11 cellular contexts compared by ENCODE assay signal in the genomic region with DNA sequence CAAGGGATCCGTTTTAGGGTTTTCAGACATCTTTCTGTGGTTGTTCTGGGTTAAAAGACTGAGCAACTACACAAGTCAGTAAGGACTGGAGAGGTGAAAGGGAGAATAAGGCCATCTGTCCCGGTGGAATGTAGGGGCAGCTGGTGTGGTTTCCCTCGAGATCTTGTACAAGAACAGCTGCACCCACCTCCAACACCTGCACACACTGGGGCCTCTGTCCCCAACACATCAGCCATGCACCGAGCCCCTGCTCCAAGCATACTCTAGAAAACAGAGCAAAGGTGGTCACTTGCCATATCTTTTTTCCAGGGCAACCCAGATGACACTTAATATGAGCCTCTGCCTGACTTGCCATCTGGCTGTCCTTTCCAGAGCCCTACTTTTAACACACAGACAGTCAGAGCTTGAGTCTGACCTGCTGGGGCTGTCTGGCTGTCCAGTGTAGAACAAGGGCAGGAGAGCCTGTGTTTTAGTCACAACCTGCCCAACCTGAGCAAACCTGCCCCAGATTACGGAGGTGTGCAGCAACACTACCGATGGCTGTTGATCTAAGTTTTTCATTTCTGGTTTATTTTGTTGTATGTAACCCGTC. TPM values are rescaled to one million over a fixed set of nuclear protein-coding genes. Genes with fewer than 3 reads are reported as not detected.
DNase-seq lines count a peak whose midpoint lies in the region; ATAC-seq and TF ChIP-seq lines count a peak whose summit lies in the region.
"Had no signal": no experiment of that assay in that cellular context is flagged by ENCODE, and none has a peak within 500 bp of the region (broad histone marks: within the 10 kb centered on the region; RNA-seq: fewer than 3 reads in every experiment).

No MANE protein-coding gene starts in this region.

- peaks cover 89 to 100% (median 98%) of the 10 kb centered on the region in 11 experiments for H3K36me3 ChIP-seq in BLaER1 treated with 17β-estradiol and CSF1 and Interleukin-3, amounts not matched to agents 10 nM and 100 nM
- H3K36me3 ChIP-seq in right lobe of liver = peaks cover 12 to 84% (median 59%) of the 10 kb centered on the region in 4 donors
- peaks cover 0 to 100% of the 10 kb centered on the region in 2 donors for H3K36me3 ChIP-seq in gastroesophageal sphincter
- H3K36me3 ChIP-seq: WERI-Rb-1 had no signal

- peaks cover 0 to 12% (median 0%) of the 10 kb centered on the region in 11 experiments; a peak in 3 of 22 replicates for H4K20me1 ChIP-seq in BLaER1 treated with 17β-estradiol and CSF1 and Interleukin-3, amounts not matched to agents 10 nM and 100 nM

- WGBS in right lobe of liver (ENCODE audit: insufficient coverage, low coverage, low lambda C conversion rate, missing lambda C conversion rate) = 58% methylated on average over 6 of the region's 7 CpGs
- 60 to 93% methylated on average over 1 to 4 of the region's 7 CpGs for WGBS in gastroesophageal sphincter (ENCODE audit: low coverage in 1 of 2), 2 donors

- ATAC-seq in right lobe of liver (peak in 2 of 4 donors; percentile 7 to 44), GM18909 (IDR thresholded peaks at IDR 0.05; ENCODE audit: poor library complexity, unreplicated experiment) (no peak), gastroesophageal sphincter (no peak)

- H3K4me2 ChIP-seq in BLaER1 treated with 17β-estradiol and CSF1 and Interleukin-3, amounts not matched to agents 10 nM and 100 nM = peak overlapping the region; percentile 52 to 72 (median 58)

- intact Hi-C loops in right lobe of liver (cut with DNase I) = loop anchor here in 1 of 2 donors (10.0 kb wide), 1 partner anchor 271 kb away; no protein-coding TSS in a partner anchor

- TF ChIP-seq CTCF in right lobe of liver (IDR thresholded peaks at IDR 0.05) (no peak), gastroesophageal sphincter (IDR thresholded peaks at IDR 0.05) (no peak)

- no peak for TF ChIP-seq EP300 in gastroesophageal sphincter (IDR thresholded peaks at IDR 0.05)

- H3K27me3 ChIP-seq in BLaER1 treated with 17β-estradiol and CSF1 and Interleukin-3, amounts not matched to agents 10 nM and 100 nM = no peaks in the 10 kb centered on the region
- no peaks in the 10 kb centered on the region for H3K27me3 ChIP-seq in right lobe of liver
- H3K27me3 ChIP-seq in gastroesophageal sphincter = no peaks in the 10 kb centered on the region
- H3K27me3 ChIP-seq: colonic mucosa had no signal

- no peak overlapping the region for H3K4me3 ChIP-seq in BLaER1 treated with 17β-estradiol and CSF1 and Interleukin-3, amounts not matched to agents 10 nM and 100 nM
- H3K4me3 ChIP-seq in right lobe of liver (no peak overlapping the region), gastroesophageal sphincter (no peak overlapping the region)
- H3K4me3 ChIP-seq: colonic mucosa had no signal

- peak overlapping the region in 10 of 11 experiments; percentile 43 to 77 (median 65); a peak in 20 of 22 replicates for H3K27ac ChIP-seq in BLaER1 treated with 17β-estradiol and CSF1 and Interleukin-3, amounts not matched to agents 10 nM and 100 nM
- H3K27ac ChIP-seq in right lobe of liver = peak overlapping the region in 1 of 3 donors; percentile 73
- no peak overlapping the region for H3K27ac ChIP-seq in gastroesophageal sphincter
- H3K27ac ChIP-seq: colonic mucosa, WERI-Rb-1 had no signal

- H3K9me3 ChIP-seq in BLaER1 treated with 17β-estradiol and CSF1 and Interleukin-3, amounts not matched to agents 10 nM and 100 nM (replicated peaks in 1 of 11) = no peaks in the 10 kb centered on the region
- no peaks in the 10 kb centered on the region for H3K9me3 ChIP-seq in right lobe of liver
- H3K9me3 ChIP-seq in gastroesophageal sphincter = no peaks in the 10 kb centered on the region
- H3K9me3 ChIP-seq: colonic mucosa had no signal

- TF ChIP-seq POLR2A in right lobe of liver (IDR thresholded peaks at IDR 0.05) (no peak), gastroesophageal sphincter (IDR thresholded peaks at IDR 0.05) (no peak)

- peak overlapping the region; percentile 23 to 61 (median 47); a peak in 19 of 22 replicates for H3K9ac ChIP-seq in BLaER1 treated with 17β-estradiol and CSF1 and Interleukin-3, amounts not matched to agents 10 nM and 100 nM

- DNase-seq in NCI-H524 (lab: John Stamatoyannopoulos, UW) (peak; percentile 82 to 92), right lobe of liver (peak in 2 of 3 donors; percentile 32 to 47), GF-D8 (lab: John Stamatoyannopoulos, UW) (no peak)
- DNase-seq: activated effector memory CD4-positive, alpha-beta T cell treated with Interleukin-2 at 50 U/mL for 16 hours; colonic mucosa; H9; Karpas-422; WERI-Rb-1 had no signal

- H3K4me1 ChIP-seq in BLaER1 treated with 17β-estradiol and CSF1 and Interleukin-3, amounts not matched to agents 10 nM and 100 nM = peaks cover 22 to 38% (median 29%) of the 10 kb centered on the region in 10 experiments
- H3K4me1 ChIP-seq in right lobe of liver (peaks cover 0 to 18% (median 0%) of the 10 kb centered on the region in 4 donors), gastroesophageal sphincter (no peaks in the 10 kb centered on the region)
- H3K4me1 ChIP-seq: colonic mucosa had no signal

RNA-seq across cellular contexts. Expression of gene MAN2A2, which starts 12.2 kb away (rescaled TPM):
- total RNA-seq in right lobe of liver (10 to 100 TPM; 41.4 to 91.6 (median 59.8) TPM), gastroesophageal sphincter (10 to 100 TPM; 19.4 to 58.2 (median 44.9) TPM)

RNA-seq across cellular contexts. Expression of gene HDDC3, which starts 17.0 kb away (rescaled TPM):
- total RNA-seq in right lobe of liver (10 to 100 TPM in 4 of 6 experiments, 1 to 10 TPM in 2; 8.8 to 17.6 (median 11.5) TPM), gastroesophageal sphincter (10 to 100 TPM in 2 of 4 donors, 1 to 10 TPM in 2; 5.9 to 17.1 (median 8.3) TPM)

RNA-seq across cellular contexts. Expression of gene UNC45A, which starts 19.8 kb away (rescaled TPM):
- total RNA-seq in right lobe of liver = 10 to 100 TPM; 13.3 to 33.0 (median 25.4) TPM
- total RNA-seq in gastroesophageal sphincter = 100 to 1,000 TPM in 2 of 4 donors, 10 to 100 TPM in 2; 63.7 to 116 (median 100) TPM

RNA-seq across cellular contexts. Expression of gene FES, which starts 31.0 kb away (rescaled TPM):
- total RNA-seq in right lobe of liver (10 to 100 TPM; 11.5 to 36.5 (median 18.5) TPM), gastroesophageal sphincter (10 to 100 TPM; 40.1 to 70.4 (median 43.5) TPM)

RNA-seq across cellular contexts. Expression of gene RCCD1, which starts 39.4 kb away (rescaled TPM):
- 1 to 10 TPM; 4.8 to 7.9 (median 6.6) TPM for total RNA-seq in right lobe of liver
- total RNA-seq in gastroesophageal sphincter = 10 to 100 TPM in 2 of 4 donors, 1 to 10 TPM in 2; 5.3 to 11.1 (median 9.0) TPM

Comparison
In these comparisons a context has a peak if more than half of its experiments do, and no peak if none do; other contexts are left out.
1. H3K27ac ChIP-seq: peak in BLaER1 treated with 17β-estradiol and CSF1 and Interleukin-3, amounts not matched to agents 10 nM and 100 nM (10 of 11); none in gastroesophageal sphincter (0 of 4).